In the genomic region with DNA sequence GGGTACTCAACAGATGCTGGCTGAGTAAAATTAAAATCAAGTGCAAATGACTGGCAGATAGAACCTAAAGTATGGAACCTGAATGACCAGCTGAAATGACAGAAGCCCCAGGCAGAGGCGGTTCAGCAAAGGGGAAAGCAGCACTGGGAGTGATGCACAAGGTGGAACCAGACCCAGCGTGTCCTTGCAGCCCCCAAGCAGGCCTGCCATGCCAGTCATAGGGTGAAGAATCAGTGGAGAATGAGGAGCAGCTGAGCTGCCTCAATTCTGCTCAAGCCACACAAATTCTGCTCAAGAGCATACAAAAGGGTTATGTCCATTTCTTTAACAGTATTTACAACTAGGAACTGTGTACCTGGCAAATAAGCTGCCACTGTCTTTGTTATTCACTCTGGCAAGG, we compare ENCODE assay signal across 17 cellular contexts. TPM values are rescaled to one million over a fixed set of nuclear protein-coding genes. Genes with fewer than 3 reads are reported as not detected.
DNase-seq lines count a peak whose midpoint lies in the region; ATAC-seq and TF ChIP-seq lines count a peak whose summit lies in the region.
"Had no signal": no experiment of that assay in that cellular context is flagged by ENCODE, and none has a peak within 500 bp of the region (broad histone marks: within the 10 kb centered on the region; RNA-seq: fewer than 3 reads in every experiment).

No MANE protein-coding gene starts in this region.

- H3F3A ChIP-seq in GM23248 (ENCODE audit: insufficient read depth) = no peaks in the 10 kb centered on the region

- H3K4me1 Mint-ChIP-seq in WTC11 = no peaks in the 10 kb centered on the region

- H3K4me2 ChIP-seq in GM23248 (ENCODE audit: unreplicated experiment) = no peak overlapping the region

- no peaks in the 10 kb centered on the region for H3K9me2 ChIP-seq in GM23248 (ENCODE audit: insufficient read depth)

- no peak overlapping the region for H3K27ac ChIP-seq in GM23248
- H3K27ac ChIP-seq in foreskin keratinocyte = peak overlapping the region; percentile 27
- peak overlapping the region; percentile 83 to 100 (median 91) for H3K27ac ChIP-seq in gastrocnemius medialis
- H3K27ac ChIP-seq: left lung had no signal

- DNase-seq in GM23248 (no peak), WTC11 (ENCODE audit: low spot score) (no peak), foreskin keratinocyte (peak; percentile 48 to 73), gastrocnemius medialis (peak in 1 of 2 donors; percentile 19), globus pallidus (ENCODE audit: low spot score) (no peak), D341Med (ENCODE audit: low spot score) (no peak)
- DNase-seq: activated CD4-positive, alpha-beta T cell treated with anti-CD3 and anti-CD28 coated beads for 4 hours; NCI-H1417 treated with DMSO at 0.1 percent for 48 hours; NCI-H524 treated with DMSO at 0.1 percent for 48 hours had no signal

- no peak for TF ChIP-seq CTCF in WTC11 (IDR thresholded peaks at IDR 0.05)
- peak; percentile 0 for TF ChIP-seq CTCF in foreskin keratinocyte (conservative IDR thresholded peaks at IDR 0.05)
- no peak for TF ChIP-seq CTCF in gastrocnemius medialis (IDR thresholded peaks at IDR 0.05 in 4 of 5, conservative IDR thresholded peaks at IDR 0.05 in 1 of 5)

- 97 to 98% methylated on average over 2 of the region's 2 CpGs for WGBS in GM23248 (ENCODE audit: low coverage in 1 of 2, low lambda C conversion rate in 2 of 2, missing lambda C conversion rate in 2 of 2), 2 experiments

- ATAC-seq in WTC11 = no peak
- ATAC-seq in foreskin keratinocyte = peak; percentile 65
- ATAC-seq in gastrocnemius medialis = no peak
- ATAC-seq in GM18517 (IDR thresholded peaks at IDR 0.05; ENCODE audit: unreplicated experiment) = no peak
- no peak for ATAC-seq in HG03457 (IDR thresholded peaks at IDR 0.05; ENCODE audit: unreplicated experiment)

- H3K27ac Mint-ChIP-seq in WTC11 = peak overlapping the region; percentile 72; the same call in 1 of the 2 replicates
- H3K27ac Mint-ChIP-seq: activated T-helper 2 cell treated with anti-CD3 and anti-CD28 coated beads, Interferon-gamma antibody, Interleukin-2, Interleukin-4, amounts not matched to agents 10 μg/mL and 5 μg/mL and 100 μg/mL, durations not matched to agents 14 hours and 24 hours and 36 hours had no signal

- H2AFZ ChIP-seq in GM23248 = no peak overlapping the region

- H3K36me3 ChIP-seq in GM23248 (ENCODE audit: low read depth) = peaks cover 3% of the 10 kb centered on the region
- H3K36me3 ChIP-seq in gastrocnemius medialis = peaks cover 0 to 18% of the 10 kb centered on the region in 2 donors

- H3K4me3 ChIP-seq in GM23248 = no peak overlapping the region
- peak overlapping the region in 2 of 4 donors; percentile 10 to 18 for H3K4me3 ChIP-seq in gastrocnemius medialis
- H3K4me3 ChIP-seq: left lung, thyroid gland had no signal

- H3K79me2 ChIP-seq in GM23248 (ENCODE audit: insufficient read depth) = peaks cover 100% of the 10 kb centered on the region

- POLR2A ChIA-PET in WTC11 (lab: Charles Lee) = no interaction called here

- H3K27me3 ChIP-seq in GM23248 (replicated peaks; ENCODE audit: insufficient read depth) = no peaks in the 10 kb centered on the region
- no peaks in the 10 kb centered on the region for H3K27me3 ChIP-seq in foreskin keratinocyte
- no peaks in the 10 kb centered on the region for H3K27me3 ChIP-seq in gastrocnemius medialis
- H3K27me3 ChIP-seq: left lung, thyroid gland had no signal

- H4K20me1 ChIP-seq in GM23248 (ENCODE audit: insufficient read depth) = peaks cover 6% of the 10 kb centered on the region; the same call in 1 of the 2 replicates

- H3K4me1 ChIP-seq in GM23248 (ENCODE audit: insufficient read depth) (peaks cover 7% of the 10 kb centered on the region), foreskin keratinocyte (peaks cover 16% of the 10 kb centered on the region), gastrocnemius medialis (peaks cover 83 to 86% of the 10 kb centered on the region in 2 donors)

- intact Hi-C loops in gastrocnemius medialis (cut with DNase I; ENCODE audit: low total_unique reads) = loop anchor here (1.0 kb wide), 1 partner anchor 8 kb away; no protein-coding TSS in a partner anchor

- H3K9me3 ChIP-seq in GM23248 (ENCODE audit: low read depth) (no peaks in the 10 kb centered on the region), gastrocnemius medialis (no peaks in the 10 kb centered on the region)
- H3K9me3 ChIP-seq: left lung, thyroid gland had no signal

- H3K4me3 Mint-ChIP-seq in WTC11 = no peak overlapping the region

- CTCF ChIA-PET in WTC11 (lab: Charles Lee) = interaction anchor here (0.8 to 2.4 kb wide), 2 partner anchors 90 to 264 kb away, joined by 3 to 5 read pairs; no protein-coding TSS in a partner anchor

- H3K9ac ChIP-seq in GM23248 = 0 out of 2 replicates have a peak overlapping the region, but pooled peaks have one; percentile 27

- in situ Hi-C loops in GM23248 (cut with MboI) (no loop called here), gastrocnemius medialis (cut with MboI; ENCODE audit: low sequenced_read_pairs in 4 of 4) (no loop called here)

- no peaks in the 10 kb centered on the region for H3K9me3 Mint-ChIP-seq in WTC11
- H3K9me3 Mint-ChIP-seq: activated T-helper 2 cell treated with anti-CD3 and anti-CD28 coated beads, Interferon-gamma antibody, Interleukin-2, Interleukin-4, amounts not matched to agents 10 μg/mL and 5 μg/mL and 100 μg/mL, durations not matched to agents 14 hours and 24 hours and 36 hours; IgD-negative memory B cell had no signal

- no peak for TF ChIP-seq POLR2A in gastrocnemius medialis (IDR thresholded peaks at IDR 0.05)

- no peaks in the 10 kb centered on the region for H3K27me3 Mint-ChIP-seq in WTC11 (ENCODE audit: low read depth)
- H3K27me3 Mint-ChIP-seq: IgD-negative memory B cell had no signal

- peaks cover 11% of the 10 kb centered on the region for H3K36me3 Mint-ChIP-seq in WTC11

TF ChIP-seq in WTC11, 78 proteins besides CTCF, POLR2A, EP300 and RAD21:
- TF ChIP-seq CREM (CRISPR knock-in tag; IDR thresholded peaks at IDR 0.05) (no peak), ETV6 (CRISPR knock-in tag; IDR thresholded peaks at IDR 0.05) (no peak)
- TF ChIP-seq, protein P1, sequence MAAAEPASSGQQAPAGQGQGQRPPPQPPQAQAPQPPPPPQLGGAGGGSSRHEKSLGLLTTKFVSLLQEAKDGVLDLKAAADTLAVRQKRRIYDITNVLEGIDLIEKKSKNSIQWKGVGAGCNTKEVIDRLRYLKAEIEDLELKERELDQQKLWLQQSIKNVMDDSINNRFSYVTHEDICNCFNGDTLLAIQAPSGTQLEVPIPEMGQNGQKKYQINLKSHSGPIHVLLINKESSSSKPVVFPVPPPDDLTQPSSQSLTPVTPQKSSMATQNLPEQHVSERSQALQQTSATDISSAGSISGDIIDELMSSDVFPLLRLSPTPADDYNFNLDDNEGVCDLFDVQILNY (CRISPR knock-in tag; IDR thresholded peaks at IDR 0.05) = no peak
TF ChIP-seq in WTC11: peak in this region for 0.

RNA-seq across cellular contexts. Expression of gene ACTR1A, which starts 8.7 kb away (rescaled TPM):
- 109 and 134 TPM in 2 replicates for total RNA-seq in GM23248 (2014; rRNA removed; shearing (Covaris generic))
- polyA plus RNA-seq in GM23248 (2016; fragmentation: Nextera tagmentation; extraction: Ambion mirVana) (127 and 134 TPM in 2 replicates), foreskin keratinocyte (114 and 119 TPM in 2 replicates)
- total RNA-seq in WTC11 (2021) (93.3 to 94.6 TPM (median 93.6 TPM) in 3 replicates), foreskin keratinocyte (132 and 133 TPM in 2 replicates), gastrocnemius medialis (100 to 1,000 TPM; 212 to 261 (median 252) TPM)

RNA-seq across cellular contexts. Expression of gene SUFU, which starts 10.0 kb away (rescaled TPM):
- total RNA-seq in GM23248 (2014; rRNA removed; shearing (Covaris generic)) = 3.1 and 3.7 TPM in 2 replicates
- polyA plus RNA-seq in GM23248 (2016; fragmentation: Nextera tagmentation; extraction: Ambion mirVana) (5.0 and 5.5 TPM in 2 replicates), foreskin keratinocyte (4.2 and 4.6 TPM in 2 replicates)
- total RNA-seq in WTC11 (2021) (11.6 to 13.1 TPM (median 12.8 TPM) in 3 replicates), foreskin keratinocyte (4.4 and 4.8 TPM in 2 replicates), gastrocnemius medialis (10 to 100 TPM in 1 of 4 donors, 1 to 10 TPM in 3; 7.3 to 11.8 (median 7.9) TPM)

RNA-seq across cellular contexts. Expression of gene C10orf95, which starts 42.4 kb away (rescaled TPM):
- total RNA-seq in GM23248 (2014; rRNA removed; shearing (Covaris generic)) = not detected in 2 replicates
- polyA plus RNA-seq in GM23248 (2016; fragmentation: Nextera tagmentation; extraction: Ambion mirVana) (not detected in 2 replicates), foreskin keratinocyte (0.67 and 0.78 TPM in 2 replicates)
- total RNA-seq in WTC11 (2021) (0.57 to 0.96 TPM (median 0.87 TPM) in 3 replicates), foreskin keratinocyte (0.48 and 0.49 TPM in 2 replicates), gastrocnemius medialis (not detected)
- total RNA-seq: activated T-helper 2 cell treated with anti-CD3 and anti-CD28 coated beads, Interferon-gamma antibody, Interleukin-2, Interleukin-4, amounts not matched to agents 10 μg/mL and 5 μg/mL and 100 μg/mL, durations not matched to agents 14 hours and 24 hours and 36 hours; M059J had no signal
- polyA plus RNA-seq: fibroblast of lung had no signal

Comparison
In these comparisons a context has a peak if more than half of its experiments do, and no peak if none do; other contexts are left out.
1. DNase-seq: peak in foreskin keratinocyte (2 of 2); none in GM23248 (single experiment), WTC11 (single experiment), globus pallidus (single experiment) and D341Med (single experiment).